In genomic region chr2:8500124-8501054, GRCh38 we compare ENCODE assay signal across 13 cellular contexts.
DNase-seq lines count a peak whose midpoint lies in the region; ATAC-seq and TF ChIP-seq lines count a peak whose summit lies in the region.
"Had no signal": no experiment of that assay in that cellular context is flagged by ENCODE, and none has a peak within 500 bp of the region (broad histone marks: within the 10 kb centered on the region; RNA-seq: fewer than 3 reads in every experiment).

No MANE protein-coding gene starts in this region.

- H3K4me3 Mint-ChIP-seq in Caco-2 (ENCODE audit: unreplicated experiment), result no peak overlapping the region
- H3K4me3 Mint-ChIP-seq: activated naive CD4-positive, alpha-beta T cell treated with anti-CD3 and anti-CD28 coated beads for 36 hours; CD4-positive, alpha-beta T cell had no signal

- H3K9me3 ChIP-seq in Caco-2 (no peaks in the 10 kb centered on the region), neuronal stem cell (replicated peaks in 1 of 2; ENCODE audit: control insufficient read depth in 2 of 2, insufficient read depth in 1 of 2, low read depth in 1 of 2, low read length in 2 of 2) (no peaks in the 10 kb centered on the region), heart left ventricle (no peaks in the 10 kb centered on the region)

- ATAC-seq in HG02970 (IDR thresholded peaks at IDR 0.05; ENCODE audit: low FRiP score, unreplicated experiment), result no peak
- no peak for ATAC-seq in heart left ventricle
- no peak for ATAC-seq in HG03175 (IDR thresholded peaks at IDR 0.05; ENCODE audit: unreplicated experiment)

- TF ChIP-seq POLR2A in heart left ventricle (IDR thresholded peaks at IDR 0.05), result no peak

- H3K4me3 ChIP-seq in Caco-2 (ENCODE audit: low read depth, low read length) (no peak overlapping the region), choroid plexus epithelial cell (ENCODE audit: low read depth, low read length) (no peak overlapping the region), neuronal stem cell (ENCODE audit: low read length in 2 of 2) (peak overlapping the region in 1 of 2 donors; percentile 36), heart left ventricle (no peak overlapping the region)

- H3K4ac ChIP-seq in neuronal stem cell (ENCODE audit: low read length), result no peak overlapping the region

- H3K27ac ChIP-seq in neuronal stem cell (replicated peaks; ENCODE audit: low read length) (no peak overlapping the region), heart left ventricle (no peak overlapping the region)

- no peaks in the 10 kb centered on the region for H3K36me3 Mint-ChIP-seq in Caco-2 (ENCODE audit: insufficient read depth, unreplicated experiment)

- H3K18ac ChIP-seq in neuronal stem cell (ENCODE audit: low read length), result peak overlapping the region; percentile 11

- no peak overlapping the region for H3K14ac ChIP-seq in neuronal stem cell (ENCODE audit: low read length)

- TF ChIP-seq CTCF in Caco-2 (IDR thresholded peaks at IDR 0.05; ENCODE audit: insufficient read depth in 1 of 2, low read depth in 1 of 2, low read length in 1 of 2, severe bottlenecking in 1 of 2, unreplicated experiment in 1 of 2) (no peak), choroid plexus epithelial cell (conservative IDR thresholded peaks at IDR 0.05; ENCODE audit: low read depth, low read length) (no peak), heart left ventricle (IDR thresholded peaks at IDR 0.05) (no peak)

- H3K27ac Mint-ChIP-seq in Caco-2 (ENCODE audit: unreplicated experiment), result no peak overlapping the region
- H3K27ac Mint-ChIP-seq: activated naive CD4-positive, alpha-beta T cell treated with anti-CD3 and anti-CD28 coated beads for 36 hours; CD4-positive, alpha-beta T cell had no signal

- no peak overlapping the region for H3K4me2 ChIP-seq in neuronal stem cell (ENCODE audit: insufficient read depth, low read length, poor library complexity, severe bottlenecking)

- no peaks in the 10 kb centered on the region for H3K79me1 ChIP-seq in neuronal stem cell (ENCODE audit: low read depth, low read length)

- CTCF ChIA-PET in Caco-2 (lab: Charles Lee), result interaction anchor here (0.6 kb wide), 1 partner anchor 20 kb away, joined by 3 read pairs; no protein-coding TSS in a partner anchor

- no peaks in the 10 kb centered on the region for H3K27me3 Mint-ChIP-seq in Caco-2 (ENCODE audit: insufficient read depth, unreplicated experiment)
- H3K27me3 Mint-ChIP-seq: CD4-positive, alpha-beta T cell had no signal

- no peak overlapping the region for H2BK12ac ChIP-seq in neuronal stem cell (ENCODE audit: low read length)

- intact Hi-C loops in Caco-2 (cut with micrococcal nuclease; ENCODE audit: unreplicated experiment) (no loop called here), heart left ventricle (cut with DNase I) (no loop called here)

- no peak overlapping the region for H4K8ac ChIP-seq in neuronal stem cell (ENCODE audit: low read depth, low read length)

- peak overlapping the region; percentile 26 for H2BK5ac ChIP-seq in neuronal stem cell (ENCODE audit: low read length)

- WGBS in neuronal stem cell (ENCODE audit: extremely low coverage in 2 of 2, insufficient read length in 2 of 2, insufficient replicate concordance in 1 of 2), 2 donors, result no CpG with 5 or more reads among the region's 13 CpGs
- 90 to 94% (median 91%) methylated on average over 13 of the region's 13 CpGs for WGBS in heart left ventricle, 4 donors

- no peak overlapping the region for H3K9ac ChIP-seq in neuronal stem cell (ENCODE audit: low read depth, low read length, poor library complexity)

- no peak overlapping the region for H2BK120ac ChIP-seq in neuronal stem cell (ENCODE audit: low read depth, low read length)

- H3K36me3 ChIP-seq in Caco-2 (ENCODE audit: control insufficient read depth, insufficient read depth, low read length) (no peaks in the 10 kb centered on the region), neuronal stem cell (replicated peaks in 1 of 2; ENCODE audit: control insufficient read depth in 2 of 2, insufficient read depth in 2 of 2, low read length in 2 of 2) (no peaks in the 10 kb centered on the region), heart left ventricle (no peaks in the 10 kb centered on the region)

- H4K91ac ChIP-seq in neuronal stem cell (ENCODE audit: low read depth, low read length, poor library complexity), result no peak overlapping the region

- H3K27me3 ChIP-seq in Caco-2 (replicated peaks; ENCODE audit: control insufficient read depth, insufficient read depth, low read length), result no peaks in the 10 kb centered on the region
- H3K27me3 ChIP-seq in neuronal stem cell (ENCODE audit: control insufficient read depth in 3 of 3, insufficient read depth in 3 of 3, low read depth in 1 of 3, low read length in 3 of 3), result peaks cover 0 to 11% (median 0%) of the 10 kb centered on the region in 3 experiments
- no peaks in the 10 kb centered on the region for H3K27me3 ChIP-seq in heart left ventricle

- no peak overlapping the region for H2AFZ ChIP-seq in neuronal stem cell (ENCODE audit: low read length)

- H3K23ac ChIP-seq in neuronal stem cell (ENCODE audit: low read depth, low read length, poor library complexity), result no peak overlapping the region

- H2BK15ac ChIP-seq in neuronal stem cell (ENCODE audit: low read length), result no peak overlapping the region

- H3K4me1 ChIP-seq in Caco-2 (peaks cover 17% of the 10 kb centered on the region), neuronal stem cell (ENCODE audit: control insufficient read depth in 2 of 2, insufficient read depth in 1 of 2, low read depth in 1 of 2, low read length in 2 of 2) (peaks cover 0 to 9% of the 10 kb centered on the region in 2 donors), heart left ventricle (peaks cover 0 to 53% (median 16%) of the 10 kb centered on the region in 12 donors)

- H2AK5ac ChIP-seq in neuronal stem cell (ENCODE audit: low read depth, low read length), result peak overlapping the region; percentile 37

- no TSS peak for BruUV-seq in Caco-2 (replicated peaks; lab: Mats Ljungman, UMichigan)

- H3K9me3 Mint-ChIP-seq in Caco-2 (ENCODE audit: unreplicated experiment), result no peaks in the 10 kb centered on the region
- H3K9me3 Mint-ChIP-seq: activated naive CD4-positive, alpha-beta T cell treated with anti-CD3 and anti-CD28 coated beads for 36 hours; CD4-positive, alpha-beta T cell had no signal

- POLR2A ChIA-PET in Caco-2 (lab: Charles Lee), result interaction anchor here (1.1 kb wide), 1 partner anchor 181 kb away, joined by 4 read pairs; the partner anchor contains the start of gene ID2

- DNase-seq in Caco-2, result peak; percentile 50 to 59
- peak; percentile 20 for DNase-seq in NCI-H146 treated with DMSO at 0.1 percent for 48 hours (lab: John Stamatoyannopoulos, UW; ENCODE audit: unreplicated experiment)
- DNase-seq in choroid plexus epithelial cell (ENCODE audit: low read depth), result peak; percentile 6
- DNase-seq in neuronal stem cell (ENCODE audit: low spot score), result no peak
- DNase-seq in heart left ventricle, result no peak
- DNase-seq in RKO (ENCODE audit: low spot score), result no peak
- DNase-seq: activated CD4-positive, alpha-beta T cell treated with anti-CD3 and anti-CD28 coated beads for 48 hours; activated naive CD4-positive, alpha-beta T cell treated with anti-CD3 and anti-CD28 coated beads for 36 hours; NCI-H2227 treated with DMSO at 0.1 percent for 48 hours; stimulated activated CD4-positive, alpha-beta T cell treated with anti-CD3 and anti-CD28 coated beads, Interleukin-12 subunit alpha, Interleukin-12 subunit beta, amount 100 ng/mL, for 4 hours had no signal

- peaks cover 8% of the 10 kb centered on the region for H3K4me1 Mint-ChIP-seq in Caco-2 (ENCODE audit: low read depth, unreplicated experiment)

Comparison
In these comparisons a context has a peak if more than half of its experiments do, and no peak if none do; other contexts are left out.
1. DNase-seq: peak in Caco-2 (2 of 2), NCI-H146 treated with DMSO at 0.1 percent for 48 hours (single experiment) and choroid plexus epithelial cell (single experiment); none in neuronal stem cell (single experiment), heart left ventricle (0 of 5) and RKO (single experiment).